ENCODE assay signal across 1 cellular context in genomic region chr2:219418155-219418569, GRCh38.
TF ChIP-seq lines count a peak whose summit lies in the region.

TSS of gene DES (plus strand) at chr2:219418377. CDS start at chr2:219418463, 86 bp downstream.

TF ChIP-seq in HepG2, 621 proteins besides CTCF, POLR2A, EP300 and RAD21:
- TF ChIP-seq HES4 (CRISPR knock-in tag; IDR thresholded peaks at IDR 0.05; ENCODE audit: borderline replicate concordance), result no peak
- TF ChIP-seq FOXP1 (IDR thresholded peaks at IDR 0.05), result no peak
- TF ChIP-seq FOXP1 (CRISPR knock-in tag; IDR thresholded peaks at IDR 0.05), result no peak
- no peak for TF ChIP-seq MYC (CRISPR knock-in tag; IDR thresholded peaks at IDR 0.05; ENCODE audit: borderline replicate concordance)
- no peak for TF ChIP-seq ZNF17 (CRISPR knock-in tag; IDR thresholded peaks at IDR 0.05)
- TF ChIP-seq ZNF724P (CRISPR knock-in tag; IDR thresholded peaks at IDR 0.05; ENCODE audit: borderline replicate concordance), result no peak
- no peak for TF ChIP-seq GATAD2A (CRISPR knock-in tag; IDR thresholded peaks at IDR 0.05)
- no peak for TF ChIP-seq SMYD3 (CRISPR knock-in tag; IDR thresholded peaks at IDR 0.05)
- TF ChIP-seq ZSCAN31 (CRISPR knock-in tag; IDR thresholded peaks at IDR 0.05; ENCODE audit: low read depth), result no peak
- TF ChIP-seq SYNCRIP (IDR thresholded peaks at IDR 0.05; ENCODE audit: insufficient read depth, low read depth, low read length), result no peak
- TF ChIP-seq ZNF205 (CRISPR knock-in tag; IDR thresholded peaks at IDR 0.05), result no peak
- TF ChIP-seq TCF12 (IDR thresholded peaks at IDR 0.05), result no peak
- no peak for TF ChIP-seq TCF12 (CRISPR knock-in tag; IDR thresholded peaks at IDR 0.05)
